ENCODE assay signal across 7 cellular contexts in the genomic region with DNA sequence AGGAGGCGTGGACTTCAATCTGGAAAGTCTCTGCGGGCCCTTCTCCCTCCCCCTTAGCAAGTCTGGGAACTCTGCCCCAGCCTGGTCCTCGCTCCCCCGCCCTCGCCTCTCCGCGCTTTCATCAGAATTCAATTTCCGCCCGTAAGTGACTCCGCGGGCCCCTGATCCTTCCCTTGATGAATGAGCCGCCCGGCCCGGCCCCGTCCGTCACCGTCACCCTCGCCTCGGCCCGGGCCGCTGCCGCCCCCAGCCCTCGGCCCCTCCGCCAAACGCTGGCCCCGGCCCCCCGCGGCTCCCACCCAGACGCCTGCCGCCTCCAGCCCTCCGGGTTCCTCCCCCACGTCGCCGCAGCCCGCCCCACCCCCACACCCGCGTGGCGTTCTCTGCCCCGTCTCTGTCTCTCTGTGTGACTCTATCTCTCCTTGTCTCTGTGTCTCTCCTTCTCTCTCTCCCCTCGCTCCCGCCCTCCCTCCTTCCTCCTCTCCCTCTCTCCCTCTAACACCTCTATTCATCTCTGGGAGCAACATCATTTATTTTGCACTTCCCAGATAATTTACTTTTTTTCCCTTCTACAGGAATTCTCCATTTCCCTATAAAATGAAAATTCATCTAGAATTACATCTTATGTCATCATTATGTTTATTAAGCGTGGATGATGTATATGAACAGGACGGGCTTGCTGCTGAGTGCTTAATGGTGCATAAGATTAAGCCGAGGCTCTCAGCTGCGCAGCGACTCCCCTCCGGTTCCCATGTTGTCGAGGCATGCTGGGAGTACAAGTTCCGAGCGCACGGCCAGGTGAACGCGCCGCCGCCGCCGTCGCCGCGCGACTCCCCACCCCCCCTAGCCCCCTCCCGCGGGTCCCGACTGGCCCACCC.
DNase-seq lines count a peak whose midpoint lies in the region; ATAC-seq, FAIRE-seq and TF ChIP-seq lines count a peak whose summit lies in the region.

No MANE protein-coding gene starts in this region.

- CTCF ChIA-PET in H1 (lab: Charles Lee; ENCODE audit: partially characterized antibody) = interaction anchor here (0.6 to 1.6 kb wide), 6 partner anchors 16 to 85 kb away, joined by 3 to 5 read pairs (median 4); no protein-coding TSS in a partner anchor

- peak overlapping the region; percentile 49 to 68 (median 50) for H3K4me3 ChIP-seq in H1 (ENCODE audit: extremely low read depth in 1 of 4, insufficient read depth in 2 of 4, low read depth in 3 of 4, low read length in 4 of 4)

- H3K18ac ChIP-seq in H9 (ENCODE audit: insufficient read length, low read depth, low read length) = no peak overlapping the region
- no peak overlapping the region; the same call in 1 of the 2 replicates for H3K18ac ChIP-seq in H1 (ENCODE audit: extremely low read depth, low read length)

- H4K91ac ChIP-seq in H9 (ENCODE audit: insufficient read length, low read depth, low read length) (no peak overlapping the region), H1 (replicated peaks; ENCODE audit: insufficient read length, low read length) (no peak overlapping the region)

- no peak overlapping the region for H3K56ac ChIP-seq in H9 (ENCODE audit: insufficient read length, low read depth, low read length)
- peak overlapping the region; percentile 53 for H3K56ac ChIP-seq in H1 (replicated peaks; ENCODE audit: insufficient read length, low read depth, low read length)

- no peak for ATAC-seq in HG02852 (IDR thresholded peaks at IDR 0.05; ENCODE audit: unreplicated experiment)

- H3K9me3 Mint-ChIP-seq in H9 = peaks cover 2 to 15% of the 10 kb centered on the region in 2 experiments; a peak in 4 of 5 replicates

- H3K4me1 Mint-ChIP-seq in H9 = peaks cover 17 to 38% of the 10 kb centered on the region in 2 experiments

- no peak for TF ChIP-seq CTCF in H9 (conservative IDR thresholded peaks at IDR 0.05)
- no peak for TF ChIP-seq CTCF in H1 (IDR thresholded peaks at IDR 0.05; ENCODE audit: control extremely low read depth in 1 of 3, insufficient read depth in 1 of 3, low read depth in 1 of 3, low read length in 3 of 3)

- TF ChIP-seq RAD21 in H1 (IDR thresholded peaks at IDR 0.05 in 1 of 2, conservative IDR thresholded peaks at IDR 0.05 in 1 of 2; ENCODE audit: low read depth in 2 of 2, low read length in 2 of 2) = no peak

- no peak overlapping the region for H3K4ac ChIP-seq in H9 (ENCODE audit: low read depth, low read length)
- peak overlapping the region; percentile 49 for H3K4ac ChIP-seq in H1 (replicated peaks; ENCODE audit: insufficient read length, low read depth, low read length)

- no peak overlapping the region for H3K14ac ChIP-seq in H9 (ENCODE audit: insufficient read depth, low read length)
- no peak overlapping the region for H3K14ac ChIP-seq in H1 (ENCODE audit: insufficient read length)

- peaks cover 0 to 8% (median 2%) of the 10 kb centered on the region in 3 experiments; a peak in 1 of 7 replicates for H3K36me3 Mint-ChIP-seq in H9 (ENCODE audit: insufficient read depth in 1 of 3, low read depth in 3 of 3)

- H2BK15ac ChIP-seq in H9 (ENCODE audit: low read depth, low read length) (no peak overlapping the region), H1 (ENCODE audit: low read length) (no peak overlapping the region)

- H3K27ac Mint-ChIP-seq in H9 = no peak overlapping the region

- H2BK20ac ChIP-seq in H9 (ENCODE audit: low read depth, low read length, poor library complexity, severe bottlenecking) (no peak overlapping the region), H1 (ENCODE audit: low read length) (no peak overlapping the region)

- H3K27me3 Mint-ChIP-seq in H9 (ENCODE audit: low read depth) = peaks cover 83% of the 10 kb centered on the region

- H2BK120ac ChIP-seq in H9 (ENCODE audit: low read depth, low read length, poor library complexity, severe bottlenecking) = no peak overlapping the region
- no peak overlapping the region for H2BK120ac ChIP-seq in H1 (replicated peaks; ENCODE audit: low read depth, low read length)

- H3T11ph ChIP-seq in H9 (ENCODE audit: low read length) = no peak overlapping the region

- peak overlapping the region; percentile 60 to 84 for H3K4me3 Mint-ChIP-seq in H9

- no peak overlapping the region for H3K23ac ChIP-seq in H9 (ENCODE audit: insufficient read length, low read depth, low read length)
- H3K23ac ChIP-seq in H1 (ENCODE audit: insufficient read length) = no peak overlapping the region

- POLR2A ChIA-PET in H1 (lab: Charles Lee; ENCODE audit: partially characterized antibody) = interaction anchor here (0.9 to 1.9 kb wide), 5 partner anchors 12 to 91 kb away, joined by 3 to 8 read pairs (median 3); no protein-coding TSS in a partner anchor

- no peak overlapping the region for H2BK5ac ChIP-seq in H9 (ENCODE audit: insufficient read length, low read length)
- no peak overlapping the region for H2BK5ac ChIP-seq in H1 (ENCODE audit: low read depth, low read length)

- WGBS in H9 (ENCODE audit: extremely low coverage, insufficient read length, low lambda C conversion rate) = no CpG with 5 or more reads among the region's 64 CpGs
- WGBS in H1 (ENCODE audit: extremely low coverage in 1 of 2, insufficient coverage in 1 of 2, insufficient read length in 1 of 2, insufficient replicate concordance in 2 of 2, low coverage in 1 of 2, low lambda C conversion rate in 2 of 2, missing lambda C conversion rate in 1 of 2), 2 experiments = 1% methylated on average over 15 of the region's 64 CpGs; no CpG with 5 or more reads in 1 of the 2 experiments

- H4K20me1 ChIP-seq in H9 (ENCODE audit: control insufficient read depth, insufficient read depth, insufficient read length) (no peaks in the 10 kb centered on the region), H1 (replicated peaks in 1 of 2; ENCODE audit: control insufficient read depth in 1 of 2, insufficient read depth in 2 of 2, low read length in 2 of 2) (peaks cover 0 to 3% of the 10 kb centered on the region in 2 experiments)

- H2BK12ac ChIP-seq in H9 (ENCODE audit: insufficient read length, low read depth, low read length) = no peak overlapping the region
- no peak overlapping the region for H2BK12ac ChIP-seq in H1 (ENCODE audit: low read depth, low read length)

- H4K5ac ChIP-seq in H9 (ENCODE audit: insufficient read length, low read depth, low read length) = no peak overlapping the region
- H4K5ac ChIP-seq in H1 (ENCODE audit: insufficient read length, low read depth, low read length) = no peak overlapping the region

- H3K9ac ChIP-seq in H9 (ENCODE audit: extremely low read depth, insufficient read length, low read length) (no peak overlapping the region), H1 (replicated peaks in 1 of 4; ENCODE audit: extremely low read depth in 1 of 4, low read depth in 3 of 4, low read length in 3 of 4) (no peak overlapping the region)

- H3K27me3 ChIP-seq in H9 (ENCODE audit: insufficient read depth, low read length) (peaks cover 44% of the 10 kb centered on the region), H1 (replicated peaks in 1 of 4; ENCODE audit: control insufficient read depth in 3 of 4, extremely low read depth in 1 of 4, insufficient read depth in 3 of 4, low read length in 3 of 4) (peaks cover 38 to 69% (median 65%) of the 10 kb centered on the region in 4 experiments)

- H3K79me2 ChIP-seq in H9 (ENCODE audit: insufficient read depth, low read length) = no peaks in the 10 kb centered on the region
- no peaks in the 10 kb centered on the region for H3K79me2 ChIP-seq in H1 (ENCODE audit: control insufficient read depth in 1 of 2, insufficient read depth in 2 of 2, low read length in 2 of 2)

- no peaks in the 10 kb centered on the region; a peak in 1 of 8 replicates for H3K36me3 ChIP-seq in H1 (ENCODE audit: control insufficient read depth in 2 of 4, insufficient read depth in 4 of 4, low read length in 3 of 4)

- H2AFZ ChIP-seq in H9 (ENCODE audit: low read length) (no peak overlapping the region), H1 (ENCODE audit: low read length) (no peak overlapping the region)

- H4K8ac ChIP-seq in H9 (replicated peaks; ENCODE audit: insufficient read length, low read depth, low read length) (no peak overlapping the region), H1 (ENCODE audit: extremely low read depth, insufficient read depth, low read length) (no peak overlapping the region)

- H3K4me1 ChIP-seq in H9 (ENCODE audit: insufficient read depth, low read length) (no peaks in the 10 kb centered on the region; the same call in 1 of the 2 replicates), H1 (replicated peaks in 1 of 4; ENCODE audit: control insufficient read depth in 3 of 4, insufficient read depth in 4 of 4, low read length in 3 of 4) (peaks cover 0 to 15% (median 11%) of the 10 kb centered on the region in 4 experiments; a peak in 6 of 7 replicates)

- H3K9me3 ChIP-seq in H9 (ENCODE audit: control insufficient read depth, low read depth, low read length) (no peaks in the 10 kb centered on the region), H1 (ENCODE audit: insufficient read depth in 2 of 2, low read depth in 1 of 2, low read length in 1 of 2) (no peaks in the 10 kb centered on the region)

- H3K27ac ChIP-seq in H9 (ENCODE audit: insufficient read length, low read depth, low read length) = no peak overlapping the region
- H3K27ac ChIP-seq in H1 (ENCODE audit: low read depth, low read length) = no peak overlapping the region

- H3K79me1 ChIP-seq in H9 (ENCODE audit: insufficient read depth, low read depth, low read length, poor library complexity, severe bottlenecking) (no peaks in the 10 kb centered on the region), H1 (ENCODE audit: low read depth, low read length) (no peaks in the 10 kb centered on the region; the same call in 1 of the 2 replicates)

- H2AK5ac ChIP-seq in H9 (ENCODE audit: insufficient read length, low read length) (no peak overlapping the region), H1 (ENCODE audit: low read depth, low read length) (no peak overlapping the region)

- H3K23me2 ChIP-seq in H9 (ENCODE audit: insufficient read length, low read depth, low read length, poor library complexity, severe bottlenecking) = peaks cover 27% of the 10 kb centered on the region
- H3K23me2 ChIP-seq in H1 (ENCODE audit: low read depth, low read length) = peaks cover 23% of the 10 kb centered on the region; the same call in 1 of the 2 replicates

- H3K4me2 ChIP-seq in H9 (ENCODE audit: insufficient read depth, insufficient read length, low read length) (peak overlapping the region; percentile 90), H1 (ENCODE audit: insufficient read depth in 1 of 2, low read depth in 2 of 2, low read length in 2 of 2) (peak overlapping the region; percentile 94 to 96)

- DNase-seq in H9 (peak; percentile 66), SW480 (ENCODE audit: low spot score) (peak; percentile 50), H1 (ENCODE audit: low read depth in 1 of 2, low spot score in 2 of 2) (peak in 1 of 2 experiments; percentile 66), retina (no peak), NCI-H1417 treated with DMSO at 0.1 percent for 48 hours (lab: John Stamatoyannopoulos, UW) (no peak)
- DNase-seq in stimulated activated CD4-positive, alpha-beta T cell treated with anti-CD3 and anti-CD28 coated beads, Interleukin-12 subunit alpha, Interleukin-12 subunit beta, amount 100 ng/mL, for 48 hours (ENCODE audit: low read depth in 2 of 3, low spot score in 1 of 3) = peak; percentile 15 to 24 (median 19)

- no peak for TF ChIP-seq EP300 in H1 (IDR thresholded peaks at IDR 0.05; ENCODE audit: borderline replicate concordance in 1 of 2, low read depth in 2 of 2, low read length in 2 of 2)

- FAIRE-seq in H1 (lab: Jason Lieb, UNC) = no peak

- TF ChIP-seq POLR2A in H1 (IDR thresholded peaks at IDR 0.05; ENCODE audit: control extremely low read depth in 1 of 2, low read depth in 2 of 2, low read length in 2 of 2) = no peak

Comparison
In these comparisons a context has a peak if more than half of its experiments do, and no peak if none do; other contexts are left out.
1. DNase-seq: peak in H9 (single experiment), SW480 (single experiment) and stimulated activated CD4-positive, alpha-beta T cell treated with anti-CD3 and anti-CD28 coated beads, Interleukin-12 subunit alpha, Interleukin-12 subunit beta, amount 100 ng/mL, for 48 hours (3 of 3); none in retina (single experiment) and NCI-H1417 treated with DMSO at 0.1 percent for 48 hours (single experiment).